In genomic region chr1:202547215-202547614, GRCh38 we compare ENCODE assay signal across 15 cellular contexts.
DNase-seq lines count a peak whose midpoint lies in the region; ATAC-seq and TF ChIP-seq lines count a peak whose summit lies in the region.
"Had no signal": no experiment of that assay in that cellular context is flagged by ENCODE, and none has a peak within 500 bp of the region (broad histone marks: within the 10 kb centered on the region; RNA-seq: fewer than 3 reads in every experiment).

No MANE protein-coding gene starts in this region.

- H3K27me3 ChIP-seq in esophagus muscularis mucosa (no peaks in the 10 kb centered on the region), stomach (no peaks in the 10 kb centered on the region)
- H3K27me3 ChIP-seq: adrenal gland, suprapubic skin had no signal

- no peak for TF ChIP-seq EP300 in esophagus muscularis mucosa (IDR thresholded peaks at IDR 0.05)
- TF ChIP-seq EP300 in stomach (IDR thresholded peaks at IDR 0.05), result no peak

- H3K9me3 ChIP-seq in esophagus muscularis mucosa, result no peaks in the 10 kb centered on the region
- no peaks in the 10 kb centered on the region for H3K9me3 ChIP-seq in stomach
- H3K9me3 ChIP-seq: adrenal gland, lower lobe of right lung, suprapubic skin had no signal

- H3K4me3 ChIP-seq in esophagus muscularis mucosa (peak overlapping the region in 3 of 4 donors; percentile 55 to 68 (median 60)), stomach (no peak overlapping the region)
- H3K4me3 ChIP-seq: adrenal gland, lower lobe of right lung, suprapubic skin had no signal

- H3K4me1 ChIP-seq in esophagus muscularis mucosa (peaks cover 35 to 80% (median 72%) of the 10 kb centered on the region in 4 donors), stomach (peaks cover 0 to 55% (median 15%) of the 10 kb centered on the region in 4 donors)
- H3K4me1 ChIP-seq: lower lobe of right lung had no signal

- H3K27ac ChIP-seq in esophagus muscularis mucosa (replicated peaks in 1 of 4) (peak overlapping the region in 3 of 4 donors; percentile 89 to 92 (median 90)), stomach (peak overlapping the region in 4 of 5 donors; percentile 61 to 88 (median 82)), caudate nucleus (ENCODE audit: low read depth, low read length) (no peak overlapping the region)
- H3K27ac ChIP-seq: suprapubic skin had no signal

- ATAC-seq in GM19025 (IDR thresholded peaks at IDR 0.05; ENCODE audit: low read depth, unreplicated experiment) (peak; percentile 50), HG02973 (IDR thresholded peaks at IDR 0.05; ENCODE audit: unreplicated experiment) (peak; percentile 14), HG03095 (IDR thresholded peaks at IDR 0.05; ENCODE audit: unreplicated experiment) (no peak)
- ATAC-seq: activated CD8-positive, alpha-beta T cell treated with anti-CD3 and anti-CD28 coated beads, Interleukin-2, amount 10 ng/mL, durations not matched to agents 7 days and 5 days; effector memory CD8-positive, alpha-beta T cell; WTC11 had no signal

- TF ChIP-seq POLR2A in esophagus muscularis mucosa (IDR thresholded peaks at IDR 0.05; ENCODE audit: low read depth) (no peak), stomach (IDR thresholded peaks at IDR 0.05) (no peak)

- H3K36me3 ChIP-seq in esophagus muscularis mucosa (no peaks in the 10 kb centered on the region), stomach (no peaks in the 10 kb centered on the region)
- H3K36me3 ChIP-seq: adrenal gland, lower lobe of right lung, suprapubic skin had no signal

- DNase-seq in esophagus muscularis mucosa (ENCODE audit: extremely low spot score) (no peak), stomach (no peak), caudate nucleus (lab: John Stamatoyannopoulos, UW) (no peak)
- no peak for DNase-seq in central memory CD4-positive, alpha-beta T cell
- DNase-seq: activated CD8-positive, alpha-beta T cell treated with anti-CD3 and anti-CD28 coated beads, Interleukin-2, amount 10 ng/mL, durations not matched to agents 7 days and 5 days; adrenal gland; effector memory CD8-positive, alpha-beta T cell; HFFc6; lower lobe of right lung; SHP77 had no signal

- TF ChIP-seq CTCF in esophagus muscularis mucosa (IDR thresholded peaks at IDR 0.05) (no peak), stomach (IDR thresholded peaks at IDR 0.05) (no peak)

- intact Hi-C loops in esophagus muscularis mucosa (cut with DNase I) (no loop called here), stomach (cut with DNase I; ENCODE audit: low total_unique reads) (no loop called here)

Comparison
In these comparisons a context has a peak if more than half of its experiments do, and no peak if none do; other contexts are left out.
1. H3K4me3 ChIP-seq: peak in esophagus muscularis mucosa (3 of 4); none in stomach (0 of 4).